Comparison of ENCODE assay signal across 9 cellular contexts in genomic region chr9:68356370-68357118, GRCh38. TPM values are rescaled to one million over a fixed set of nuclear protein-coding genes. Genes with fewer than 3 reads are reported as not detected.
DNase-seq lines count a peak whose midpoint lies in the region; ATAC-seq and TF ChIP-seq lines count a peak whose summit lies in the region.
"Not testable (repeated sequence)": the region's sequence is repeated elsewhere in the genome, so short reads cannot be mapped to it uniquely, and the experiment has no call there.
"Had no signal": no experiment of that assay in that cellular context is flagged by ENCODE, and none has a peak within 500 bp of the region (broad histone marks: within the 10 kb centered on the region; RNA-seq: fewer than 3 reads in every experiment).

TSS of gene PGM5 (plus strand) at chr9:68356611. CDS start at chr9:68357128, 517 bp downstream.

- not testable (repeated sequence) for H3K9me3 ChIP-seq in NT2/D1 (ENCODE audit: insufficient read depth, low read length); stomach

- H3K27me3 ChIP-seq in NT2/D1 (ENCODE audit: insufficient read depth, insufficient read length): peaks cover 53% of the 10 kb centered on the region
- peaks cover 0 to 13% (median 0%) of the 10 kb centered on the region in 3 donors for H3K27me3 ChIP-seq in stomach

- TF ChIP-seq EP300 in stomach (IDR thresholded peaks at IDR 0.05): not testable (repeated sequence)

- not testable (repeated sequence) for H3K4me1 ChIP-seq in NT2/D1 (ENCODE audit: insufficient read depth, insufficient read length); stomach

- not testable (repeated sequence) for H3K36me3 ChIP-seq in NT2/D1 (ENCODE audit: insufficient read depth, insufficient read length, low read length); stomach

- 0 to 1% (median 1%) methylated on average over 33 to 58 of the region's 58 CpGs for WGBS in stomach, 5 donors

- peaks cover 32 to 51% (median 44%) of the 10 kb centered on the region in 3 donors for H3K27me3 Mint-ChIP-seq in CD14-positive monocyte (ENCODE audit: low read depth in 3 of 3)
- H3K27me3 Mint-ChIP-seq in activated naive CD8-positive, alpha-beta T cell treated with anti-CD3 and anti-CD28 coated beads for 36 hours: peaks cover 33% of the 10 kb centered on the region
- not testable (repeated sequence) for H3K27me3 Mint-ChIP-seq in immature natural killer cell (ENCODE audit: low read depth in 3 of 3)
- H3K27me3 Mint-ChIP-seq in neural crest cell (ENCODE audit: low read depth): peaks cover 73% of the 10 kb centered on the region

- peak within 1 kb of the TSS; percentile 42 for H3K9ac ChIP-seq in NT2/D1 (ENCODE audit: insufficient read length, low read depth)

- not testable (repeated sequence) for H3K9me3 Mint-ChIP-seq in CD14-positive monocyte; activated naive CD8-positive, alpha-beta T cell treated with anti-CD3 and anti-CD28 coated beads for 36 hours; immature natural killer cell; neural crest cell

- peaks cover 12% of the 10 kb centered on the region for H3K4me1 Mint-ChIP-seq in CD14-positive monocyte
- not testable (repeated sequence) for H3K4me1 Mint-ChIP-seq in activated naive CD8-positive, alpha-beta T cell treated with anti-CD3 and anti-CD28 coated beads for 36 hours; immature natural killer cell; neural crest cell

- not testable (repeated sequence) for TF ChIP-seq POLR2A in stomach (IDR thresholded peaks at IDR 0.05)

- peak within 1 kb of the TSS; percentile 50 to 91 (median 83) for H3K27ac ChIP-seq in stomach

- intact Hi-C loops in CD14-positive monocyte (cut with micrococcal nuclease): loop anchor here in 1 of 2 donors (10.0 kb wide), 1 partner anchor 218 kb away; no protein-coding TSS in a partner anchor
- intact Hi-C loops in stomach (cut with DNase I; ENCODE audit: low total_unique reads): not testable (repeated sequence)

- DNase-seq in CD14-positive monocyte (ENCODE audit: low spot score); NT2/D1 (ENCODE audit: low read depth, low spot score); epithelial cell of esophagus (ENCODE audit: low read depth); immature natural killer cell: not testable (repeated sequence)
- peak; percentile 14 for DNase-seq in activated naive CD8-positive, alpha-beta T cell treated with anti-CD3 and anti-CD28 coated beads for 36 hours
- DNase-seq in neural crest cell (ENCODE audit: low read depth, low spot score) (peak; percentile 6), stomach (peak; percentile 35)

- H3K27ac Mint-ChIP-seq in CD14-positive monocyte: peak within 1 kb of the TSS in 4 of 7 donors; percentile 25 to 81 (median 62)
- H3K27ac Mint-ChIP-seq in activated naive CD8-positive, alpha-beta T cell treated with anti-CD3 and anti-CD28 coated beads for 36 hours; immature natural killer cell; neural crest cell (ENCODE audit: unreplicated experiment): not testable (repeated sequence)

- H3K36me3 Mint-ChIP-seq in CD14-positive monocyte; activated naive CD8-positive, alpha-beta T cell treated with anti-CD3 and anti-CD28 coated beads for 36 hours; immature natural killer cell; neural crest cell (ENCODE audit: low read depth): not testable (repeated sequence)

- TF ChIP-seq CTCF in CD14-positive monocyte (IDR thresholded peaks at IDR 0.05); epithelial cell of esophagus (IDR thresholded peaks at IDR 0.05; ENCODE audit: insufficient read depth, low read depth, low read length, missing control alignments); neural crest cell (conservative IDR thresholded peaks at IDR 0.05); stomach (IDR thresholded peaks at IDR 0.05): not testable (repeated sequence)

- H3K4me3 Mint-ChIP-seq in CD14-positive monocyte (peak within 1 kb of the TSS; percentile 91 to 93), immature natural killer cell (peak within 1 kb of the TSS in 4 of 5 donors; percentile 15 to 78 (median 64)), neural crest cell (peak within 1 kb of the TSS; percentile 60)
- peak within 1 kb of the TSS; percentile 42 for H3K4me3 Mint-ChIP-seq in activated naive CD8-positive, alpha-beta T cell treated with anti-CD3 and anti-CD28 coated beads for 36 hours

- ATAC-seq in GM19463 (IDR thresholded peaks at IDR 0.05; ENCODE audit: unreplicated experiment): peak; percentile 67

- H3K4me3 ChIP-seq in NT2/D1 (ENCODE audit: insufficient read length, low read depth) (peak within 1 kb of the TSS; percentile 42), epithelial cell of esophagus (ENCODE audit: low read length) (peak within 1 kb of the TSS; percentile 26), stomach (peak within 1 kb of the TSS; percentile 67 to 78 (median 74))

RNA-seq across cellular contexts. Expression of gene PGM5, which starts in this region (rescaled TPM):
- polyA plus RNA-seq in CD14-positive monocyte (1 to 10 TPM; 1.1 to 1.2 TPM), immature natural killer cell (1 to 10 TPM in 1 of 3 donors, not detected in 2; 1.2 TPM), stomach (10 to 100 TPM; 10.6 to 51.7 (median 11.9) TPM)
- total RNA-seq in activated naive CD8-positive, alpha-beta T cell treated with anti-CD3 and anti-CD28 coated beads for 36 hours: not detected
- total RNA-seq in neural crest cell (0.16 and 0.43 TPM in 2 replicates), stomach (100 to 1,000 TPM in 3 of 5 donors, 10 to 100 TPM in 2; 33.9 to 145 (median 104) TPM)
- total RNA-seq: OCI-LY7 had no signal

Comparison
In these comparisons a context has a peak if more than half of its experiments do, and no peak if none do; other contexts are left out.
1. RNA of gene PGM5 (total RNA-seq): 33.9 to 145 TPM in stomach; 0.16 to 0.43 TPM in neural crest cell and not detected in activated naive CD8-positive, alpha-beta T cell treated with anti-CD3 and anti-CD28 coated beads for 36 hours; every median in the first group is over 10 times any median in the second.
2. RNA of gene PGM5 (polyA plus RNA-seq): 10.6 to 51.7 TPM in stomach; 1.1 to 1.2 TPM in CD14-positive monocyte and 1.2 TPM in immature natural killer cell; every median in the first group is over 4 times any median in the second.
3. Peak in DNase-seq in activated naive CD8-positive, alpha-beta T cell treated with anti-CD3 and anti-CD28 coated beads for 36 hours; RNA of the gene not detected or under 1 TPM.
4. Peak in DNase-seq in neural crest cell; RNA of the gene not detected or under 1 TPM.
5. H3K4me3 Mint-ChIP-seq: peak in every context shown above with its lines; median percentile 92 in CD14-positive monocyte; 64 in immature natural killer cell; 60 in neural crest cell; 42 in activated naive CD8-positive, alpha-beta T cell treated with anti-CD3 and anti-CD28 coated beads for 36 hours.
6. Peak in every context shown above with its lines, with median percentiles within 50 percentile points of each other: H3K4me3 ChIP-seq.